9 cellular contexts compared by ENCODE assay signal in genomic region chr12:26651566-26652188, GRCh38.
DNase-seq lines count a peak whose midpoint lies in the region; ATAC-seq and TF ChIP-seq lines count a peak whose summit lies in the region.
"Had no signal": no experiment of that assay in that cellular context is flagged by ENCODE, and none has a peak within 500 bp of the region (broad histone marks: within the 10 kb centered on the region; RNA-seq: fewer than 3 reads in every experiment).

No MANE protein-coding gene starts in this region.

- H3K36me3 ChIP-seq in HEK293 (ENCODE audit: control insufficient read depth in 2 of 2, insufficient read depth in 1 of 2, low read length in 2 of 2), result peaks cover 6 to 20% of the 10 kb centered on the region in 2 experiments
- no peaks in the 10 kb centered on the region for H3K36me3 ChIP-seq in osteoblast (ENCODE audit: insufficient read depth, low read length)

- POLR2A ChIA-PET in HEK293 (lab: Yijun Ruan, JAX), result no interaction called here

- no peaks in the 10 kb centered on the region for H3K27me3 Mint-ChIP-seq in activated T-cell treated with anti-CD3 and anti-CD28 coated beads, Interleukin-2, amount 50 U/mL, for 72 hours (ENCODE audit: low read depth)
- H3K27me3 Mint-ChIP-seq: T-helper 17 cell had no signal

- peaks cover 6% of the 10 kb centered on the region for H3K4me1 Mint-ChIP-seq in activated T-cell treated with anti-CD3 and anti-CD28 coated beads, Interleukin-2, amount 50 U/mL, for 72 hours (ENCODE audit: low read depth)

- no peak overlapping the region for H3K4me2 ChIP-seq in osteoblast (ENCODE audit: insufficient read depth, low read length)

- no peak overlapping the region for H2AFZ ChIP-seq in osteoblast (ENCODE audit: low read length)

- H3K27ac ChIP-seq in HEK293 (ENCODE audit: extremely low read depth, low read depth, low read length), result no peak overlapping the region
- H3K27ac ChIP-seq in osteoblast (ENCODE audit: low read depth, low read length), result no peak overlapping the region

- H3K27me3 ChIP-seq in osteoblast (ENCODE audit: insufficient read depth, low read length), result no peaks in the 10 kb centered on the region

- peak; percentile 63 for DNase-seq in COLO829 (ENCODE audit: low spot score)
- peak; percentile 56 for DNase-seq in NCI-H748 (lab: John Stamatoyannopoulos, UW; ENCODE audit: unreplicated experiment)
- peak; percentile 29 to 50 for DNase-seq in activated T-cell treated with anti-CD3 and anti-CD28 coated beads, Interleukin-2, amount 50 U/mL, for 72 hours
- DNase-seq in globus pallidus (ENCODE audit: low spot score), result peak; percentile 81
- DNase-seq in osteoblast (ENCODE audit: insufficient read length, low spot score, missing footprints), result peak; percentile 42

- no peaks in the 10 kb centered on the region for H3K79me2 ChIP-seq in osteoblast (ENCODE audit: insufficient read depth, low read length)

- no peak for ATAC-seq in activated T-cell treated with anti-CD3 and anti-CD28 coated beads, Interleukin-2, amount 50 U/mL, for 72 hours (replicated peaks in 1 of 2)
- ATAC-seq in HG02678 (IDR thresholded peaks at IDR 0.05; ENCODE audit: unreplicated experiment) (no peak), GM21786 (IDR thresholded peaks at IDR 0.05; ENCODE audit: unreplicated experiment) (no peak)
- ATAC-seq: T-helper 17 cell had no signal

- no peak overlapping the region for H3K27ac Mint-ChIP-seq in activated T-cell treated with anti-CD3 and anti-CD28 coated beads, Interleukin-2, amount 50 U/mL, for 72 hours
- H3K27ac Mint-ChIP-seq: T-helper 17 cell had no signal

- H3K4me1 ChIP-seq in HEK293 (ENCODE audit: control insufficient read depth, insufficient read depth, low read length) (no peaks in the 10 kb centered on the region), osteoblast (ENCODE audit: insufficient read depth, low read length) (peaks cover 22% of the 10 kb centered on the region)

- H3K36me3 Mint-ChIP-seq in activated T-cell treated with anti-CD3 and anti-CD28 coated beads, Interleukin-2, amount 50 U/mL, for 72 hours (ENCODE audit: insufficient read depth in 2 of 2), result peaks cover 11 to 25% of the 10 kb centered on the region in 2 donors

- peaks cover 0 to 1% of the 10 kb centered on the region in 2 donors for H3K9me3 Mint-ChIP-seq in activated T-cell treated with anti-CD3 and anti-CD28 coated beads, Interleukin-2, amount 50 U/mL, for 72 hours

- H3K9me3 ChIP-seq in HEK293 (ENCODE audit: control insufficient read depth, insufficient read depth, low read depth, low read length), result no peaks in the 10 kb centered on the region
- no peaks in the 10 kb centered on the region for H3K9me3 ChIP-seq in osteoblast (ENCODE audit: low read depth, low read length)

- no peak overlapping the region for H3K4me3 Mint-ChIP-seq in activated T-cell treated with anti-CD3 and anti-CD28 coated beads, Interleukin-2, amount 50 U/mL, for 72 hours
- H3K4me3 Mint-ChIP-seq: T-helper 17 cell had no signal

- H4K20me1 ChIP-seq in osteoblast (ENCODE audit: insufficient read depth, low read length), result no peaks in the 10 kb centered on the region

- peak; percentile 57 for TF ChIP-seq CTCF in HEK293 (tag by site-specific recombination; IDR thresholded peaks at IDR 0.05)
- TF ChIP-seq CTCF in osteoblast (IDR thresholded peaks at IDR 0.05; ENCODE audit: extremely low read depth, low read depth, low read length), result peak; percentile 86

- H3K4me3 ChIP-seq in HEK293 (ENCODE audit: low read depth, low read length), result no peak overlapping the region
- no peak overlapping the region for H3K4me3 ChIP-seq in osteoblast (ENCODE audit: insufficient read depth, low read length)

- CTCF ChIA-PET in HEK293 (lab: Yijun Ruan, JAX), result interaction anchor here (0.5 to 2.0 kb wide), 29 partner anchors 9 to 663 kb away, joined by 3 to 21 read pairs (median 4); no protein-coding TSS in a partner anchor

TF ChIP-seq in HEK293, 187 proteins besides CTCF, POLR2A, EP300 and RAD21:
- TF ChIP-seq ZNF785 (tag by site-specific recombination; IDR thresholded peaks at IDR 0.05), result no peak
- TF ChIP-seq ZBTB17 (tag by site-specific recombination; IDR thresholded peaks at IDR 0.05), result peak; percentile 79
- TF ChIP-seq ZNF660 (tag by site-specific recombination; IDR thresholded peaks at IDR 0.05), result peak; percentile 70; the same call in 1 of the 2 replicates
- TF ChIP-seq ZNF433 (tag by site-specific recombination; IDR thresholded peaks at IDR 0.05; ENCODE audit: low read depth), result no peak
- TF ChIP-seq ZNF585B (tag by site-specific recombination; IDR thresholded peaks at IDR 0.05), result no peak
- peak; percentile 79 for TF ChIP-seq ZNF2 (tag by site-specific recombination; IDR thresholded peaks at IDR 0.05)
- TF ChIP-seq ZNF654 (tag by site-specific recombination; IDR thresholded peaks at IDR 0.05; ENCODE audit: low read depth), result peak; percentile 84
- no peak for TF ChIP-seq ZNF776 (tag by site-specific recombination; IDR thresholded peaks at IDR 0.05; ENCODE audit: borderline replicate concordance)
- TF ChIP-seq ZNF549 (tag by site-specific recombination; IDR thresholded peaks at IDR 0.05), result no peak
- no peak for TF ChIP-seq GLIS1 (tag by site-specific recombination; IDR thresholded peaks at IDR 0.05)
- TF ChIP-seq ZNF18 (tag by site-specific recombination; IDR thresholded peaks at IDR 0.05), result no peak
- peak; percentile 39; the same call in 1 of the 2 replicates for TF ChIP-seq ZSCAN30 (tag by site-specific recombination; IDR thresholded peaks at IDR 0.05)
- TF ChIP-seq PBX3 (CRISPR knock-in tag; IDR thresholded peaks at IDR 0.05), result no peak
- TF ChIP-seq PRDM1 (tag by site-specific recombination; IDR thresholded peaks at IDR 0.05), result peak; percentile 36; the same call in 1 of the 2 replicates
- no peak for TF ChIP-seq SCRT1 (tag by site-specific recombination; IDR thresholded peaks at IDR 0.05; ENCODE audit: borderline replicate concordance)
TF ChIP-seq in HEK293: peak in this region for 6.
